8 cellular contexts compared by ENCODE assay signal in genomic region chr6:144149894-144150672, GRCh38. TPM values are rescaled to one million over a fixed set of nuclear protein-coding genes. Genes with fewer than 3 reads are reported as not detected.
DNase-seq lines count a peak whose midpoint lies in the region; ATAC-seq lines count a peak whose summit lies in the region.

TSS of gene STX11 (plus strand) at chr6:144150517. CDS start at chr6:144186628, 36,111 bp downstream.

- H3K27me3 Mint-ChIP-seq in activated CD4-positive, alpha-beta memory T cell treated with anti-CD3 and anti-CD28 coated beads for 36 hours, result no peaks in the 10 kb centered on the region
- H3K27me3 Mint-ChIP-seq in effector memory CD8-positive, alpha-beta T cell, result no peaks in the 10 kb centered on the region

- ATAC-seq in GM18520 (IDR thresholded peaks at IDR 0.05; ENCODE audit: unreplicated experiment), result peak; percentile 44
- ATAC-seq in HG02870 (IDR thresholded peaks at IDR 0.05; ENCODE audit: unreplicated experiment), result peak; percentile 57
- peak; percentile 59 for ATAC-seq in effector memory CD8-positive, alpha-beta T cell (replicated peaks)

- CTCF ChIA-PET in activated CD4-positive, alpha-beta memory T cell treated with anti-CD3 and anti-CD28 coated beads for 36 hours (lab: Charles Lee), result interaction anchor here (0.9 kb wide), 1 partner anchor 9 kb away, joined by 3 read pairs; no protein-coding TSS in a partner anchor

- intact Hi-C loops in activated CD4-positive, alpha-beta memory T cell treated with anti-CD3 and anti-CD28 coated beads for 36 hours (cut with micrococcal nuclease), result loop anchor here (2.0 to 10.0 kb wide), 3 partner anchors 45 to 1205 kb away; partner anchors contain the start of gene HIVEP2

- no peaks in the 10 kb centered on the region for H3K9me3 ChIP-seq in mesodermal cell (ENCODE audit: control insufficient read depth, low read length)

- H3K27ac ChIP-seq in mesodermal cell (ENCODE audit: low read depth, low read length, severe bottlenecking), result no peak within 1 kb of the TSS

- peaks cover 41% of the 10 kb centered on the region for H3K4me1 Mint-ChIP-seq in activated CD4-positive, alpha-beta memory T cell treated with anti-CD3 and anti-CD28 coated beads for 36 hours (ENCODE audit: low read depth)
- H3K4me1 Mint-ChIP-seq in effector memory CD8-positive, alpha-beta T cell (ENCODE audit: low read depth in 2 of 2), result peaks cover 30 to 32% of the 10 kb centered on the region in 2 donors

- 1% methylated on average over 58 to 79 of the region's 90 CpGs for WGBS in mesodermal cell (ENCODE audit: insufficient coverage in 2 of 2), 2 experiments

- H3K4me3 Mint-ChIP-seq in activated CD4-positive, alpha-beta memory T cell treated with anti-CD3 and anti-CD28 coated beads for 36 hours, result peak within 1 kb of the TSS; percentile 88
- peak within 1 kb of the TSS; percentile 88 to 91 for H3K4me3 Mint-ChIP-seq in effector memory CD8-positive, alpha-beta T cell

- H3K27ac Mint-ChIP-seq in activated CD4-positive, alpha-beta memory T cell treated with anti-CD3 and anti-CD28 coated beads for 36 hours, result peak within 1 kb of the TSS; percentile 98
- H3K27ac Mint-ChIP-seq in effector memory CD8-positive, alpha-beta T cell, result peak within 1 kb of the TSS; percentile 95 to 98

- DNase-seq in NCI-H226 (peak; percentile 54), cerebellar nuclear complex (lab: John Stamatoyannopoulos, UW) (no peak)
- DNase-seq in activated CD4-positive, alpha-beta memory T cell treated with anti-CD3 and anti-CD28 coated beads for 36 hours, result peak; percentile 88
- DNase-seq in effector memory CD8-positive, alpha-beta T cell, result peak; percentile 54 to 55 (median 55)
- peak; percentile 69 to 87 for DNase-seq in stimulated activated CD8-positive, alpha-beta memory T cell treated with anti-CD3 and anti-CD28 coated beads, Interleukin-15, amount 100 ng/mL, for 48 hours (ENCODE audit: low read depth in 2 of 2)

- H3K36me3 ChIP-seq in mesodermal cell (ENCODE audit: control insufficient read depth, insufficient read depth, low read length), result no peaks in the 10 kb centered on the region

- peaks cover 33% of the 10 kb centered on the region for H3K36me3 Mint-ChIP-seq in activated CD4-positive, alpha-beta memory T cell treated with anti-CD3 and anti-CD28 coated beads for 36 hours
- peaks cover 17% of the 10 kb centered on the region for H3K36me3 Mint-ChIP-seq in effector memory CD8-positive, alpha-beta T cell (ENCODE audit: insufficient read depth)

- POLR2A ChIA-PET in activated CD4-positive, alpha-beta memory T cell treated with anti-CD3 and anti-CD28 coated beads for 36 hours (lab: Charles Lee), result interaction anchor here (1.0 to 2.3 kb wide), 4 partner anchors 16 to 86 kb away, joined by 4 to 12 read pairs (median 5); no protein-coding TSS in a partner anchor

- no peaks in the 10 kb centered on the region for H3K4me1 ChIP-seq in mesodermal cell (ENCODE audit: control insufficient read depth, insufficient read depth, low read length, poor library complexity, severe bottlenecking)

- H3K4me3 ChIP-seq in mesodermal cell (ENCODE audit: extremely low read depth, insufficient read depth, low read length, poor library complexity, severe bottlenecking), result peak within 1 kb of the TSS; percentile 62

- H3K9me3 Mint-ChIP-seq in activated CD4-positive, alpha-beta memory T cell treated with anti-CD3 and anti-CD28 coated beads for 36 hours, result no peaks in the 10 kb centered on the region
- no peaks in the 10 kb centered on the region for H3K9me3 Mint-ChIP-seq in effector memory CD8-positive, alpha-beta T cell

RNA-seq across cellular contexts. Expression of gene STX11, which starts in this region (rescaled TPM):
- total RNA-seq in activated CD4-positive, alpha-beta memory T cell treated with anti-CD3 and anti-CD28 coated beads for 36 hours, result 10 to 100 TPM; 16.0 to 16.6 TPM
- 0.77 TPM for polyA plus RNA-seq in mesodermal cell (2013, experiment 1 of 2)
- 0.76 TPM for polyA plus RNA-seq in mesodermal cell (2013, experiment 2 of 2)

Comparison
In these comparisons a context has a peak if more than half of its experiments do, and no peak if none do; other contexts are left out.
1. DNase-seq: peak in NCI-H226 (single experiment), activated CD4-positive, alpha-beta memory T cell treated with anti-CD3 and anti-CD28 coated beads for 36 hours (single experiment), effector memory CD8-positive, alpha-beta T cell (3 of 3) and stimulated activated CD8-positive, alpha-beta memory T cell treated with anti-CD3 and anti-CD28 coated beads, Interleukin-15, amount 100 ng/mL, for 48 hours (2 of 2); none in cerebellar nuclear complex (0 of 2).
2. Peak in every context shown above with its lines, with median percentiles within 50 percentile points of each other: ATAC-seq.